Comparison of ENCODE assay signal across 28 cellular contexts in genomic region chr5:160349249-160349965, GRCh38. TPM values are rescaled to one million over a fixed set of nuclear protein-coding genes. Genes with fewer than 3 reads are reported as not detected.
DNase-seq lines count a peak whose midpoint lies in the region; ATAC-seq and TF ChIP-seq lines count a peak whose summit lies in the region.
"Had no signal": no experiment of that assay in that cellular context is flagged by ENCODE, and none has a peak within 500 bp of the region (broad histone marks: within the 10 kb centered on the region; RNA-seq: fewer than 3 reads in every experiment).

No MANE protein-coding gene starts in this region.

- peak; percentile 53 for DNase-seq in activated effector memory CD4-positive, alpha-beta T cell treated with anti-CD3 and anti-CD28 coated beads, Interleukin-2, amount 50 U/mL, for 16 hours
- no peak for DNase-seq in activated effector memory CD4-positive, alpha-beta T cell treated with Interleukin-2 at 50 U/mL for 16 hours
- no peak for DNase-seq in mammary epithelial cell
- no peak for DNase-seq in MCF 10A (ENCODE audit: unreplicated experiment)
- DNase-seq in mesenchymal stem cell = no peak
- peak; percentile 2 to 44 for DNase-seq in trophoblast cell
- no peak for DNase-seq in GM19240 (ENCODE audit: insufficient read length, low spot score)
- DNase-seq: AML-193; BE2C; C1 segment of cervical spinal cord; CD4-positive, alpha-beta memory T cell; CD4-positive, CD25-positive, alpha-beta regulatory T cell; CD8-positive, alpha-beta memory T cell; COR-L47; DMS 273 treated with DMSO at 0.1 percent for 48 hours; DMS153; DMS53; DMS79; DND-41; EL; GDM1 had no signal

- H3K9me3 Mint-ChIP-seq in MCF 10A (ENCODE audit: unreplicated experiment) = no peaks in the 10 kb centered on the region
- H3K9me3 Mint-ChIP-seq: CD4-positive, alpha-beta memory T cell; CD4-positive, CD25-positive, alpha-beta regulatory T cell; CD8-positive, alpha-beta memory T cell had no signal

- H3K36me3 ChIP-seq in mammary epithelial cell (ENCODE audit: insufficient read depth, low read length) (no peaks in the 10 kb centered on the region), mesenchymal stem cell (ENCODE audit: control insufficient read depth in 1 of 2, insufficient read depth in 2 of 2, low read depth in 1 of 2, low read length in 2 of 2) (no peaks in the 10 kb centered on the region), trophoblast cell (ENCODE audit: control insufficient read depth in 1 of 2, insufficient read depth in 2 of 2, low read length in 2 of 2) (no peaks in the 10 kb centered on the region)
- H3K36me3 ChIP-seq: BE2C, BLaER1 had no signal

- H3K9me3 ChIP-seq in mammary epithelial cell (replicated peaks; ENCODE audit: insufficient read depth, low read length) (no peaks in the 10 kb centered on the region), mesenchymal stem cell (ENCODE audit: control insufficient read depth, low read length) (no peaks in the 10 kb centered on the region), trophoblast cell (ENCODE audit: insufficient read depth, low read depth, low read length) (no peaks in the 10 kb centered on the region)
- H3K9me3 ChIP-seq: A549, BE2C, BLaER1 had no signal

- peak overlapping the region; percentile 27 for H2AFZ ChIP-seq in mammary epithelial cell (ENCODE audit: low read depth, low read length)
- H2AFZ ChIP-seq in mesenchymal stem cell (ENCODE audit: low read depth, low read length) = no peak overlapping the region
- H2AFZ ChIP-seq in trophoblast cell (ENCODE audit: insufficient read depth, low read length, poor library complexity) = no peak overlapping the region

- no peaks in the 10 kb centered on the region for H3K27me3 Mint-ChIP-seq in MCF 10A (ENCODE audit: insufficient read depth, unreplicated experiment)

- dilution Hi-C loops in mammary epithelial cell (cut with HindIII; ENCODE audit: low sequenced_read_pairs) = no loop called here

- no peaks in the 10 kb centered on the region for H4K20me1 ChIP-seq in mammary epithelial cell (ENCODE audit: insufficient read depth, low read length)
- H4K20me1 ChIP-seq: BLaER1 had no signal

- H3K79me2 ChIP-seq in mammary epithelial cell (ENCODE audit: insufficient read depth, low read length) (no peaks in the 10 kb centered on the region), trophoblast cell (ENCODE audit: control insufficient read depth, insufficient read depth, low read length, poor library complexity) (no peaks in the 10 kb centered on the region)

- H3K4me1 ChIP-seq in mammary epithelial cell (ENCODE audit: insufficient read depth, low read length) = no peaks in the 10 kb centered on the region
- H3K4me1 ChIP-seq in mesenchymal stem cell (ENCODE audit: control insufficient read depth, insufficient read depth, low read depth, low read length) = peaks cover 3% of the 10 kb centered on the region
- H3K4me1 ChIP-seq in trophoblast cell (ENCODE audit: control insufficient read depth in 1 of 2, insufficient read depth in 2 of 2, low read length in 2 of 2) = peaks cover 0 to 2% of the 10 kb centered on the region in 2 experiments

- H3K4me2 ChIP-seq in mammary epithelial cell (ENCODE audit: insufficient read depth, low read depth, low read length) (no peak overlapping the region), mesenchymal stem cell (ENCODE audit: low read length, poor library complexity, severe bottlenecking) (no peak overlapping the region), trophoblast cell (ENCODE audit: low read length) (no peak overlapping the region)
- H3K4me2 ChIP-seq: A549, BLaER1 had no signal

- H4K12ac ChIP-seq in trophoblast cell (ENCODE audit: low read depth, low read length) = no peak overlapping the region

- H2BK120ac ChIP-seq in mesenchymal stem cell (ENCODE audit: low read depth, low read length) = no peak overlapping the region
- H2BK120ac ChIP-seq in trophoblast cell (ENCODE audit: insufficient read depth, low read length, poor library complexity) = no peak overlapping the region

- 83% methylated on average over 19 of the region's 27 CpGs for whole genome bisulfite sequencing in mammary epithelial cell (ENCODE audit: low coverage, missing lambda C conversion rate)
- 95% methylated on average over 27 of the region's 27 CpGs for WGBS in mesenchymal stem cell
- no CpG with 5 or more reads among the region's 27 CpGs for WGBS in trophoblast cell (ENCODE audit: extremely low coverage, insufficient coverage, insufficient read length)

- no peaks in the 10 kb centered on the region for H3K27me3 ChIP-seq in mammary epithelial cell (ENCODE audit: insufficient read depth, low read length)
- H3K27me3 ChIP-seq in mesenchymal stem cell (ENCODE audit: control insufficient read depth in 1 of 2, insufficient read depth in 1 of 2, low read length in 2 of 2) = peaks cover 0 to 3% of the 10 kb centered on the region in 2 experiments
- H3K27me3 ChIP-seq in trophoblast cell (ENCODE audit: insufficient read depth, low read length) = no peaks in the 10 kb centered on the region
- H3K27me3 ChIP-seq: BE2C, BLaER1 had no signal

- H3K36me3 Mint-ChIP-seq in MCF 10A (ENCODE audit: insufficient read depth, unreplicated experiment) = no peaks in the 10 kb centered on the region
- H3K36me3 Mint-ChIP-seq: CD14-positive monocyte; CD4-positive, alpha-beta memory T cell; CD4-positive, CD25-positive, alpha-beta regulatory T cell; CD8-positive, alpha-beta memory T cell had no signal

- intact Hi-C loops in mammary epithelial cell (cut with micrococcal nuclease) (no loop called here), MCF 10A (cut with micrococcal nuclease) (no loop called here)

- in situ Hi-C loops in mammary epithelial cell (cut with MboI; ENCODE audit: low sequenced_read_pairs in 2 of 2) = loop anchor here (5.0 to 25.0 kb wide), 4 partner anchors 105 to 337 kb away; partner anchors contain the start of gene TTC1 (in 1 of the 2)

- no peak for ATAC-seq in HG02970 (IDR thresholded peaks at IDR 0.05; ENCODE audit: low FRiP score, unreplicated experiment)
- ATAC-seq: A549, GM12878 had no signal

- no peak overlapping the region for H3K18ac ChIP-seq in mesenchymal stem cell (ENCODE audit: low read depth in 1 of 2, low read length in 2 of 2)
- no peak overlapping the region for H3K18ac ChIP-seq in trophoblast cell (ENCODE audit: low read length)

- H2BK12ac ChIP-seq in mesenchymal stem cell (ENCODE audit: low read length in 2 of 2) (no peak overlapping the region), trophoblast cell (ENCODE audit: low read length) (no peak overlapping the region)

- H3K4ac ChIP-seq in mesenchymal stem cell (ENCODE audit: low read depth in 1 of 2, low read length in 2 of 2) (no peak overlapping the region), trophoblast cell (ENCODE audit: low read depth, low read length) (no peak overlapping the region)

- H3K14ac ChIP-seq in mesenchymal stem cell (ENCODE audit: low read length in 2 of 2) (no peak overlapping the region), trophoblast cell (ENCODE audit: low read length) (no peak overlapping the region)

- H3K27ac Mint-ChIP-seq in MCF 10A (ENCODE audit: low read depth, unreplicated experiment) = no peak overlapping the region
- H3K27ac Mint-ChIP-seq: CD14-positive monocyte; CD4-positive, alpha-beta memory T cell; CD4-positive, CD25-positive, alpha-beta regulatory T cell; CD8-positive, alpha-beta memory T cell had no signal

- H3K27ac ChIP-seq in mammary epithelial cell (ENCODE audit: insufficient read depth, low read depth, low read length) (no peak overlapping the region), mesenchymal stem cell (ENCODE audit: low read length, poor library complexity, severe bottlenecking) (no peak overlapping the region), trophoblast cell (ENCODE audit: low read depth, low read length) (no peak overlapping the region)
- H3K27ac ChIP-seq: 22Rv1, A549, BLaER1 had no signal

- POLR2A ChIA-PET in MCF 10A (lab: Yijun Ruan, JAX) = no interaction called here

- H2BK15ac ChIP-seq in mesenchymal stem cell (ENCODE audit: low read depth, poor library complexity, severe bottlenecking) = no peak overlapping the region

- H3K4me1 Mint-ChIP-seq in MCF 10A (ENCODE audit: insufficient read depth, unreplicated experiment) = no peaks in the 10 kb centered on the region
- H3K4me1 Mint-ChIP-seq: CD4-positive, alpha-beta memory T cell had no signal

- BruUV-seq in mammary epithelial cell (replicated peaks; lab: Mats Ljungman, UMichigan) (no TSS peak), MCF 10A (replicated peaks; lab: Mats Ljungman, UMichigan) (no TSS peak)

- CTCF ChIA-PET in mammary epithelial cell (lab: Charles Lee; ENCODE audit: low non-redundant PET) = no interaction called here
- CTCF ChIA-PET in MCF 10A (lab: Yijun Ruan, JAX) = interaction anchor here (1.0 to 9.8 kb wide), 6 partner anchors 11 to 326 kb away, joined by 3 to 317 read pairs (median 26); no protein-coding TSS in a partner anchor

- H3K4me3 ChIP-seq in mammary epithelial cell (replicated peaks in 1 of 3; ENCODE audit: insufficient read depth in 1 of 3, low read depth in 2 of 3, low read length in 3 of 3) (no peak overlapping the region), mesenchymal stem cell (ENCODE audit: insufficient read depth in 1 of 2, low read depth in 1 of 2, low read length in 2 of 2) (no peak overlapping the region), trophoblast cell (ENCODE audit: low read depth, low read length) (no peak overlapping the region)
- H3K4me3 ChIP-seq: A549, BLaER1, GM12878 had no signal

- H3K23ac ChIP-seq in mesenchymal stem cell (ENCODE audit: low read length in 2 of 2) (no peak overlapping the region), trophoblast cell (ENCODE audit: low read length) (no peak overlapping the region)

- H3K9ac ChIP-seq in mammary epithelial cell (ENCODE audit: insufficient read depth, low read length) (no peak overlapping the region), mesenchymal stem cell (ENCODE audit: low read length) (no peak overlapping the region), trophoblast cell (ENCODE audit: low read length) (no peak overlapping the region)
- H3K9ac ChIP-seq: BLaER1 had no signal

- TF ChIP-seq CTCF in mammary epithelial cell (conservative IDR thresholded peaks at IDR 0.05 in 1 of 2, IDR thresholded peaks at IDR 0.05 in 1 of 2; ENCODE audit: extremely low read depth in 1 of 2, insufficient read depth in 1 of 2, low read depth in 1 of 2, low read length in 2 of 2) = no peak
- TF ChIP-seq CTCF in MCF 10A (IDR thresholded peaks at IDR 0.05; ENCODE audit: unreplicated experiment) = no peak

- no peaks in the 10 kb centered on the region for H3K79me1 ChIP-seq in mesenchymal stem cell (replicated peaks; ENCODE audit: low read length, poor library complexity, severe bottlenecking)
- H3K79me1 ChIP-seq in trophoblast cell (ENCODE audit: low read length) = peaks cover 3% of the 10 kb centered on the region

- no peak overlapping the region for H4K8ac ChIP-seq in mesenchymal stem cell (ENCODE audit: low read length)
- H4K8ac ChIP-seq in trophoblast cell (ENCODE audit: low read depth, low read length) = no peak overlapping the region

- H3K4me3 Mint-ChIP-seq in MCF 10A (ENCODE audit: unreplicated experiment) = no peak overlapping the region
- H3K4me3 Mint-ChIP-seq: CD14-positive monocyte; CD4-positive, alpha-beta memory T cell; CD4-positive, CD25-positive, alpha-beta regulatory T cell; CD8-positive, alpha-beta memory T cell had no signal

- H2BK5ac ChIP-seq in mesenchymal stem cell (ENCODE audit: low read depth, low read length, poor library complexity, severe bottlenecking) = no peak overlapping the region
- H2BK5ac ChIP-seq in trophoblast cell (ENCODE audit: low read depth, low read length, poor library complexity) = no peak overlapping the region

- H2AK5ac ChIP-seq in mesenchymal stem cell (ENCODE audit: low read length, severe bottlenecking) = no peak overlapping the region
- H2AK5ac ChIP-seq in trophoblast cell (ENCODE audit: low read length) = no peak overlapping the region

- peak overlapping the region; percentile 36 for H4K91ac ChIP-seq in mesenchymal stem cell (ENCODE audit: low read length)
- H4K91ac ChIP-seq in trophoblast cell (ENCODE audit: low read depth, low read length) = no peak overlapping the region

RNA-seq across cellular contexts. Expression of gene C1QTNF2, which starts 21.0 kb away (rescaled TPM):
- total RNA-seq in mammary epithelial cell (under 1 TPM in 1 of 2 donors, not detected in 1; 0.33 TPM), MCF 10A (2022) (not detected in 2 replicates)
- 0.28 TPM for polyA plus RNA-seq in mammary epithelial cell
- polyA minus RNA-seq in mammary epithelial cell = not detected
- polyA plus RNA-seq in mesenchymal stem cell (2013, experiment 1 of 2) = 2.7 TPM
- 2.7 TPM for polyA plus RNA-seq in mesenchymal stem cell (2013, experiment 2 of 2)
- polyA plus RNA-seq in trophoblast cell (2013) = 0.11 and 0.17 TPM in 2 replicates
- total RNA-seq: CD4-positive, alpha-beta memory T cell; CD4-positive, CD25-positive, alpha-beta regulatory T cell; CD8-positive, alpha-beta memory T cell; G401; GM12878 had no signal
- polyA plus RNA-seq: CD14-positive monocyte; CD4-positive, alpha-beta memory T cell; CD4-positive, CD25-positive, alpha-beta regulatory T cell; CD8-positive, alpha-beta memory T cell; GM12878 had no signal

RNA-seq across cellular contexts. Expression of gene CCNJL, which starts 37.0 kb away (rescaled TPM):
- total RNA-seq in mammary epithelial cell (10 to 100 TPM; 13.7 to 17.0 TPM), MCF 10A (2022) (3.5 and 3.6 TPM in 2 replicates)
- polyA plus RNA-seq in mammary epithelial cell = 16.1 TPM
- 10.4 TPM for polyA minus RNA-seq in mammary epithelial cell
- 10.2 TPM for polyA plus RNA-seq in mesenchymal stem cell (2013, experiment 1 of 2)
- 9.4 TPM for polyA plus RNA-seq in mesenchymal stem cell (2013, experiment 2 of 2)
- 13.6 and 15.2 TPM in 2 replicates for polyA plus RNA-seq in trophoblast cell (2013)
- total RNA-seq: CD4-positive, alpha-beta memory T cell; CD4-positive, CD25-positive, alpha-beta regulatory T cell; CD8-positive, alpha-beta memory T cell had no signal
- polyA plus RNA-seq: CD14-positive monocyte; CD4-positive, alpha-beta memory T cell; CD4-positive, CD25-positive, alpha-beta regulatory T cell; CD8-positive, alpha-beta memory T cell had no signal

RNA-seq across cellular contexts. Expression of gene FAM200C, which starts 50.4 kb away (rescaled TPM):
- 1 to 10 TPM; 1.6 to 2.8 TPM for total RNA-seq in mammary epithelial cell
- 1.3 TPM for polyA plus RNA-seq in mammary epithelial cell
- polyA minus RNA-seq in mammary epithelial cell = not detected
- 2.2 and 3.7 TPM in 2 replicates for total RNA-seq in MCF 10A (2022)
- 1.2 TPM for polyA plus RNA-seq in mesenchymal stem cell (2013, experiment 1 of 2)
- polyA plus RNA-seq in mesenchymal stem cell (2013, experiment 2 of 2) = 1.3 TPM
- 1.9 TPM in 2 replicates for polyA plus RNA-seq in trophoblast cell (2013)
- total RNA-seq: CD4-positive, CD25-positive, alpha-beta regulatory T cell had no signal

Comparison
In these comparisons a context has a peak if more than half of its experiments do, and no peak if none do; other contexts are left out.
1. DNase-seq: peak in activated effector memory CD4-positive, alpha-beta T cell treated with anti-CD3 and anti-CD28 coated beads, Interleukin-2, amount 50 U/mL, for 16 hours (single experiment) and trophoblast cell (2 of 2); none in activated effector memory CD4-positive, alpha-beta T cell treated with Interleukin-2 at 50 U/mL for 16 hours (single experiment), mammary epithelial cell (single experiment), MCF 10A (single experiment), mesenchymal stem cell (single experiment) and GM19240 (single experiment).